ENCODE assay signal across 2 cellular contexts in genomic region chr1:234890694-234891093, GRCh38.
TF ChIP-seq lines count a peak whose summit lies in the region.

No MANE protein-coding gene starts in this region.

TF ChIP-seq in A549, 52 proteins besides CTCF, POLR2A, EP300 and RAD21:
- TF ChIP-seq BCL3 (IDR thresholded peaks at IDR 0.05) (no peak), RNF2 (IDR thresholded peaks at IDR 0.05; ENCODE audit: borderline replicate concordance, low read depth) (no peak), MAZ (IDR thresholded peaks at IDR 0.05; ENCODE audit: borderline replicate concordance, low read depth, low read length) (no peak), BHLHE40 (IDR thresholded peaks at IDR 0.05; ENCODE audit: low read depth, low read length) (no peak), SMC3 (IDR thresholded peaks at IDR 0.05) (no peak)
TF ChIP-seq in A549: peak in this region for 0.

TF ChIP-seq in IMR-90, 13 proteins besides CTCF, POLR2A, EP300 and RAD21 (continued from another document):
- TF ChIP-seq RCOR1 (IDR thresholded peaks at IDR 0.05; ENCODE audit: insufficient replicate concordance, low read length) (no peak), MAZ (IDR thresholded peaks at IDR 0.05; ENCODE audit: borderline replicate concordance, low read depth, low read length) (no peak), FOS (IDR thresholded peaks at IDR 0.05; ENCODE audit: low read depth, low read length) (no peak), MAFK (IDR thresholded peaks at IDR 0.05; ENCODE audit: low read depth, low read length) (no peak), BHLHE40 (IDR thresholded peaks at IDR 0.05; ENCODE audit: low read depth, low read length) (no peak), RFX5 (IDR thresholded peaks at IDR 0.05; ENCODE audit: low read depth, low read length) (no peak), SMC3 (IDR thresholded peaks at IDR 0.05; ENCODE audit: low read depth, low read length) (no peak), MXI1 (IDR thresholded peaks at IDR 0.05; ENCODE audit: borderline replicate concordance, low read depth, low read length) (no peak), CEBPB (IDR thresholded peaks at IDR 0.05; ENCODE audit: low read depth, low read length) (no peak), NFE2L2 (IDR thresholded peaks at IDR 0.05; ENCODE audit: low read depth, low read length) (no peak), ELK1 (IDR thresholded peaks at IDR 0.05; ENCODE audit: borderline replicate concordance, low read depth, low read length) (no peak)
